In genomic region chr3:20575153-20575552, GRCh38 we compare ENCODE assay signal across 18 cellular contexts.
DNase-seq lines count a peak whose midpoint lies in the region; FAIRE-seq and TF ChIP-seq lines count a peak whose summit lies in the region.
"Had no signal": no experiment of that assay in that cellular context is flagged by ENCODE, and none has a peak within 500 bp of the region (broad histone marks: within the 10 kb centered on the region; RNA-seq: fewer than 3 reads in every experiment).

No MANE protein-coding gene starts in this region.

- no peak overlapping the region for H3K4me2 ChIP-seq in H1 (ENCODE audit: insufficient read depth in 1 of 2, low read depth in 2 of 2, low read length in 2 of 2)
- H3K4me2 ChIP-seq: BLaER1 treated with 17β-estradiol and CSF1 and Interleukin-3, amounts not matched to agents 10 nM and 100 nM had no signal

- H3K27ac ChIP-seq in H1 (ENCODE audit: low read depth, low read length): no peak overlapping the region
- H3K27ac ChIP-seq in substantia nigra (ENCODE audit: low read depth, low read length, poor library complexity, severe bottlenecking): no peak overlapping the region
- H3K27ac ChIP-seq: BLaER1 treated with 17β-estradiol and CSF1 and Interleukin-3, amounts not matched to agents 10 nM and 100 nM; colonic mucosa; esophagus muscularis mucosa; neutrophil had no signal

- no peak overlapping the region for H4K8ac ChIP-seq in H1 (ENCODE audit: extremely low read depth, insufficient read depth, low read length)

- H3K23me2 ChIP-seq in H1 (ENCODE audit: low read depth, low read length): no peaks in the 10 kb centered on the region; the same call in 1 of the 2 replicates

- no peak overlapping the region for H3K56ac ChIP-seq in H1 (replicated peaks; ENCODE audit: insufficient read length, low read depth, low read length)

- H2BK20ac ChIP-seq in H1 (ENCODE audit: low read length): no peak overlapping the region

- TF ChIP-seq EP300 in H1 (IDR thresholded peaks at IDR 0.05; ENCODE audit: borderline replicate concordance in 1 of 2, low read depth in 2 of 2, low read length in 2 of 2): no peak

- H3K36me3 Mint-ChIP-seq in mesothelial cell of epicardium: no peaks in the 10 kb centered on the region
- H3K36me3 Mint-ChIP-seq: activated naive CD8-positive, alpha-beta T cell treated with anti-CD3 and anti-CD28 coated beads for 36 hours; memory B cell had no signal

- TF ChIP-seq CTCF in AG10803 (conservative IDR thresholded peaks at IDR 0.05; ENCODE audit: low read length) (no peak), H1 (IDR thresholded peaks at IDR 0.05; ENCODE audit: control extremely low read depth in 1 of 3, insufficient read depth in 1 of 3, low read depth in 1 of 3, low read length in 3 of 3) (no peak), mesothelial cell of epicardium (IDR thresholded peaks at IDR 0.05; ENCODE audit: unreplicated experiment) (no peak)

- H4K20me1 ChIP-seq in H1 (replicated peaks in 1 of 2; ENCODE audit: control insufficient read depth in 1 of 2, insufficient read depth in 2 of 2, low read length in 2 of 2): no peaks in the 10 kb centered on the region
- H4K20me1 ChIP-seq: BLaER1 treated with 17β-estradiol and CSF1 and Interleukin-3, amounts not matched to agents 10 nM and 100 nM had no signal

- no peak overlapping the region for H3K23ac ChIP-seq in H1 (ENCODE audit: insufficient read length)

- peaks cover 33% of the 10 kb centered on the region for H3K4me1 Mint-ChIP-seq in mesothelial cell of epicardium
- H3K4me1 Mint-ChIP-seq: activated CD4-positive, alpha-beta T cell treated with anti-CD3 and anti-CD28 coated beads, Interleukin-2, amount 10 ng/mL, durations not matched to agents 24 days and 14 days; activated naive CD8-positive, alpha-beta T cell treated with anti-CD3 and anti-CD28 coated beads for 36 hours; memory B cell had no signal

- no peak overlapping the region for H3K18ac ChIP-seq in H1 (ENCODE audit: extremely low read depth, low read length)

- no peak overlapping the region for H3K9ac ChIP-seq in H1 (replicated peaks in 1 of 4; ENCODE audit: extremely low read depth in 1 of 4, low read depth in 3 of 4, low read length in 3 of 4)
- H3K9ac ChIP-seq: BLaER1 treated with 17β-estradiol and CSF1 and Interleukin-3, amounts not matched to agents 10 nM and 100 nM had no signal

- no peak overlapping the region for H3K4me3 Mint-ChIP-seq in mesothelial cell of epicardium
- H3K4me3 Mint-ChIP-seq: activated CD4-positive, alpha-beta T cell treated with anti-CD3 and anti-CD28 coated beads, Interleukin-2, amount 10 ng/mL, durations not matched to agents 24 days and 14 days; activated naive CD8-positive, alpha-beta T cell treated with anti-CD3 and anti-CD28 coated beads for 36 hours; activated T-cell treated with anti-CD3 and anti-CD28 coated beads, Interleukin-2, amount 50 U/mL, for 24 hours; memory B cell had no signal

- H2BK15ac ChIP-seq in H1 (ENCODE audit: low read length): no peak overlapping the region

- POLR2A ChIA-PET in H1 (lab: Charles Lee; ENCODE audit: partially characterized antibody): no interaction called here

- no peaks in the 10 kb centered on the region for H3K4me1 ChIP-seq in H1 (replicated peaks in 1 of 4; ENCODE audit: control insufficient read depth in 3 of 4, insufficient read depth in 4 of 4, low read length in 3 of 4)
- H3K4me1 ChIP-seq: BLaER1 treated with 17β-estradiol and CSF1 and Interleukin-3, amounts not matched to agents 10 nM and 100 nM; colonic mucosa; esophagus muscularis mucosa had no signal

- DNase-seq in AG10803 (ENCODE audit: low read depth) (peak; percentile 75), M059J (ENCODE audit: low read depth) (peak; percentile 46), H1 (ENCODE audit: low read depth in 1 of 2, low spot score in 2 of 2) (no peak), mesothelial cell of epicardium (ENCODE audit: low spot score in 2 of 2, unreplicated experiment in 2 of 2) (no peak), substantia nigra (lab: John Stamatoyannopoulos, UW) (no peak), posterior vena cava (ENCODE audit: low spot score) (no peak), D341Med (ENCODE audit: low spot score) (no peak), COR-L47 (lab: John Stamatoyannopoulos, UW) (no peak)
- DNase-seq: activated CD4-positive, alpha-beta T cell treated with anti-CD3 and anti-CD28 coated beads, Interleukin-2, amount 10 ng/mL, durations not matched to agents 24 days and 14 days; activated naive CD8-positive, alpha-beta T cell treated with anti-CD3 and anti-CD28 coated beads for 36 hours; activated T-cell treated with anti-CD3 and anti-CD28 coated beads, Interleukin-2, amount 50 U/mL, for 24 hours; colonic mucosa; DMS79; small intestine had no signal

- H4K91ac ChIP-seq in H1 (replicated peaks; ENCODE audit: insufficient read length, low read length): no peak overlapping the region

- H4K5ac ChIP-seq in H1 (ENCODE audit: insufficient read length, low read depth, low read length): no peak overlapping the region

- intact Hi-C loops in posterior vena cava (cut with DNase I): no loop called here

- H3K27me3 Mint-ChIP-seq in mesothelial cell of epicardium (ENCODE audit: low read depth): no peaks in the 10 kb centered on the region
- H3K27me3 Mint-ChIP-seq: activated CD4-positive, alpha-beta T cell treated with anti-CD3 and anti-CD28 coated beads, Interleukin-2, amount 10 ng/mL, durations not matched to agents 24 days and 14 days; activated naive CD8-positive, alpha-beta T cell treated with anti-CD3 and anti-CD28 coated beads for 36 hours; activated T-cell treated with anti-CD3 and anti-CD28 coated beads, Interleukin-2, amount 50 U/mL, for 24 hours; memory B cell had no signal

- no peak overlapping the region for H2AK5ac ChIP-seq in H1 (ENCODE audit: low read depth, low read length)

- H2BK12ac ChIP-seq in H1 (ENCODE audit: low read depth, low read length): no peak overlapping the region

- peaks cover 0 to 1% (median 0%) of the 10 kb centered on the region in 4 experiments; a peak in 1 of 7 replicates for H3K27me3 ChIP-seq in H1 (replicated peaks in 1 of 4; ENCODE audit: control insufficient read depth in 3 of 4, extremely low read depth in 1 of 4, insufficient read depth in 3 of 4, low read length in 3 of 4)
- H3K27me3 ChIP-seq: BLaER1 treated with 17β-estradiol and CSF1 and Interleukin-3, amounts not matched to agents 10 nM and 100 nM; colonic mucosa; esophagus muscularis mucosa; neutrophil had no signal

- no peak for FAIRE-seq in H1 (lab: Jason Lieb, UNC)
- FAIRE-seq: small intestine had no signal

- no peaks in the 10 kb centered on the region for H3K79me1 ChIP-seq in H1 (ENCODE audit: low read depth, low read length)

- H3K9me3 ChIP-seq in H1 (ENCODE audit: insufficient read depth in 2 of 2, low read depth in 1 of 2, low read length in 1 of 2): no peaks in the 10 kb centered on the region
- H3K9me3 ChIP-seq: BLaER1 treated with 17β-estradiol and CSF1 and Interleukin-3, amounts not matched to agents 10 nM and 100 nM; colonic mucosa; neutrophil had no signal

- H2BK120ac ChIP-seq in H1 (replicated peaks; ENCODE audit: low read depth, low read length): no peak overlapping the region

- no peaks in the 10 kb centered on the region for H3K36me3 ChIP-seq in H1 (ENCODE audit: control insufficient read depth in 2 of 4, insufficient read depth in 4 of 4, low read length in 3 of 4)
- H3K36me3 ChIP-seq: BLaER1 treated with 17β-estradiol and CSF1 and Interleukin-3, amounts not matched to agents 10 nM and 100 nM; colonic mucosa; esophagus muscularis mucosa; neutrophil had no signal

- H3K4me3 ChIP-seq in AG10803 (ENCODE audit: low read length) (no peak overlapping the region), H1 (ENCODE audit: extremely low read depth in 1 of 4, insufficient read depth in 2 of 4, low read depth in 3 of 4, low read length in 4 of 4) (no peak overlapping the region)
- H3K4me3 ChIP-seq: BLaER1 treated with 17β-estradiol and CSF1 and Interleukin-3, amounts not matched to agents 10 nM and 100 nM; colonic mucosa; esophagus muscularis mucosa had no signal

- H3K27ac Mint-ChIP-seq in mesothelial cell of epicardium: peak overlapping the region; percentile 19
- H3K27ac Mint-ChIP-seq: activated CD4-positive, alpha-beta T cell treated with anti-CD3 and anti-CD28 coated beads, Interleukin-2, amount 10 ng/mL, durations not matched to agents 24 days and 14 days; activated naive CD8-positive, alpha-beta T cell treated with anti-CD3 and anti-CD28 coated beads for 36 hours; activated T-cell treated with anti-CD3 and anti-CD28 coated beads, Interleukin-2, amount 50 U/mL, for 24 hours; memory B cell had no signal

- peaks cover 4% of the 10 kb centered on the region for H3K9me3 Mint-ChIP-seq in mesothelial cell of epicardium
- H3K9me3 Mint-ChIP-seq: activated CD4-positive, alpha-beta T cell treated with anti-CD3 and anti-CD28 coated beads, Interleukin-2, amount 10 ng/mL, durations not matched to agents 24 days and 14 days; activated naive CD8-positive, alpha-beta T cell treated with anti-CD3 and anti-CD28 coated beads for 36 hours; activated T-cell treated with anti-CD3 and anti-CD28 coated beads, Interleukin-2, amount 50 U/mL, for 24 hours; memory B cell had no signal

- no peak overlapping the region for H3K14ac ChIP-seq in H1 (ENCODE audit: insufficient read length)

- no peak overlapping the region for H3K4ac ChIP-seq in H1 (replicated peaks; ENCODE audit: insufficient read length, low read depth, low read length)

- no peak for TF ChIP-seq POLR2A in H1 (IDR thresholded peaks at IDR 0.05; ENCODE audit: control extremely low read depth in 1 of 2, low read depth in 2 of 2, low read length in 2 of 2)

- CTCF ChIA-PET in H1 (lab: Charles Lee; ENCODE audit: partially characterized antibody): interaction anchor here (0.7 to 1.5 kb wide), 4 partner anchors 11 to 355 kb away, joined by 3 to 5 read pairs (median 3); no protein-coding TSS in a partner anchor

- no peak for TF ChIP-seq RAD21 in H1 (IDR thresholded peaks at IDR 0.05 in 1 of 2, conservative IDR thresholded peaks at IDR 0.05 in 1 of 2; ENCODE audit: low read depth in 2 of 2, low read length in 2 of 2)

- WGBS in H1 (ENCODE audit: extremely low coverage in 1 of 2, insufficient coverage in 1 of 2, insufficient read length in 1 of 2, insufficient replicate concordance in 2 of 2, low coverage in 1 of 2, low lambda C conversion rate in 2 of 2, missing lambda C conversion rate in 1 of 2), 2 experiments: 81% methylated on average over 2 of the region's 2 CpGs; no CpG with 5 or more reads in 1 of the 2 experiments

- no peak overlapping the region for H2BK5ac ChIP-seq in H1 (ENCODE audit: low read depth, low read length)

- no peaks in the 10 kb centered on the region for H3K79me2 ChIP-seq in H1 (ENCODE audit: control insufficient read depth in 1 of 2, insufficient read depth in 2 of 2, low read length in 2 of 2)

- no peak overlapping the region for H2AFZ ChIP-seq in H1 (ENCODE audit: low read length)

TF ChIP-seq in H1, 55 proteins besides CTCF, POLR2A, EP300 and RAD21:
- TF ChIP-seq MAFK (IDR thresholded peaks at IDR 0.05; ENCODE audit: low read depth, low read length) (peak; percentile 42), KDM1A (IDR thresholded peaks at IDR 0.05; ENCODE audit: borderline replicate concordance, low read length) (no peak)

Comparison
In these comparisons a context has a peak if more than half of its experiments do, and no peak if none do; other contexts are left out.
1. DNase-seq: peak in AG10803 (single experiment) and M059J (single experiment); none in H1 (0 of 2), mesothelial cell of epicardium (0 of 2), substantia nigra (0 of 49), posterior vena cava (single experiment), D341Med (single experiment) and COR-L47 (single experiment).